Comparison of ENCODE assay signal across 1 cellular context in the genomic region with DNA sequence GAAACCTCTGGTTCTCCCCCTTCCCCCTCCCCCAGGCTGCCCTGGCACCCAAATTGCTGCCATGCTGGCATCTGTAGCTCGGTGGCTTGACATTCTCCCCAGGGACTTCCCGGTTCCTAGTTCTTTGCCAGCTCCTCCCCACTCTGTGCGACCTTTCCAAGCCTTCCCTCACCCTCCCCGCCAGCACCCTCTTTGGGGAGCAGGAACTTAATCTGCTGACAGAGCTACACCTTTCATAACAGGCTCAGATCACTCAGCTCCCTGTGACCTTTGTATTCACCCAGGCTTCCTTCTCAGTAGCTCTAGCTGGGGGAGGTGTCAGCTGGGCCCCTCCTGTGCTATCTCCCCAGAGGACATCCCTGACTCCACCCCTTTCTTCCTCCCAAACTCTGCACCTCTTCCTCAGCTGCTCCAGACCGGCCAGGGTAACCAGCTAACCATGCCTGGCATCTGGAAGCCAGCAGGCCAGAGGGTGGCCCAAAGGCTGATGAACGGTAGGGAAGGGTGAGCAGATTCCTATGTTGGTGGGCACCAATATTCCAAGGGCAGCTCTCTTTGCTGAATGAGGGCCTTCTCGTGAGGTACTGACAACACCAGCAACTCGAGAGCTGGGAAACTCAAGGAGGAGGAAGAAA.
TF ChIP-seq lines count a peak whose summit lies in the region.

No MANE protein-coding gene starts in this region.

TF ChIP-seq in K562, 482 proteins besides CTCF, POLR2A, EP300 and RAD21 (continued from another document and continues in another):
- TF ChIP-seq, protein P1, sequence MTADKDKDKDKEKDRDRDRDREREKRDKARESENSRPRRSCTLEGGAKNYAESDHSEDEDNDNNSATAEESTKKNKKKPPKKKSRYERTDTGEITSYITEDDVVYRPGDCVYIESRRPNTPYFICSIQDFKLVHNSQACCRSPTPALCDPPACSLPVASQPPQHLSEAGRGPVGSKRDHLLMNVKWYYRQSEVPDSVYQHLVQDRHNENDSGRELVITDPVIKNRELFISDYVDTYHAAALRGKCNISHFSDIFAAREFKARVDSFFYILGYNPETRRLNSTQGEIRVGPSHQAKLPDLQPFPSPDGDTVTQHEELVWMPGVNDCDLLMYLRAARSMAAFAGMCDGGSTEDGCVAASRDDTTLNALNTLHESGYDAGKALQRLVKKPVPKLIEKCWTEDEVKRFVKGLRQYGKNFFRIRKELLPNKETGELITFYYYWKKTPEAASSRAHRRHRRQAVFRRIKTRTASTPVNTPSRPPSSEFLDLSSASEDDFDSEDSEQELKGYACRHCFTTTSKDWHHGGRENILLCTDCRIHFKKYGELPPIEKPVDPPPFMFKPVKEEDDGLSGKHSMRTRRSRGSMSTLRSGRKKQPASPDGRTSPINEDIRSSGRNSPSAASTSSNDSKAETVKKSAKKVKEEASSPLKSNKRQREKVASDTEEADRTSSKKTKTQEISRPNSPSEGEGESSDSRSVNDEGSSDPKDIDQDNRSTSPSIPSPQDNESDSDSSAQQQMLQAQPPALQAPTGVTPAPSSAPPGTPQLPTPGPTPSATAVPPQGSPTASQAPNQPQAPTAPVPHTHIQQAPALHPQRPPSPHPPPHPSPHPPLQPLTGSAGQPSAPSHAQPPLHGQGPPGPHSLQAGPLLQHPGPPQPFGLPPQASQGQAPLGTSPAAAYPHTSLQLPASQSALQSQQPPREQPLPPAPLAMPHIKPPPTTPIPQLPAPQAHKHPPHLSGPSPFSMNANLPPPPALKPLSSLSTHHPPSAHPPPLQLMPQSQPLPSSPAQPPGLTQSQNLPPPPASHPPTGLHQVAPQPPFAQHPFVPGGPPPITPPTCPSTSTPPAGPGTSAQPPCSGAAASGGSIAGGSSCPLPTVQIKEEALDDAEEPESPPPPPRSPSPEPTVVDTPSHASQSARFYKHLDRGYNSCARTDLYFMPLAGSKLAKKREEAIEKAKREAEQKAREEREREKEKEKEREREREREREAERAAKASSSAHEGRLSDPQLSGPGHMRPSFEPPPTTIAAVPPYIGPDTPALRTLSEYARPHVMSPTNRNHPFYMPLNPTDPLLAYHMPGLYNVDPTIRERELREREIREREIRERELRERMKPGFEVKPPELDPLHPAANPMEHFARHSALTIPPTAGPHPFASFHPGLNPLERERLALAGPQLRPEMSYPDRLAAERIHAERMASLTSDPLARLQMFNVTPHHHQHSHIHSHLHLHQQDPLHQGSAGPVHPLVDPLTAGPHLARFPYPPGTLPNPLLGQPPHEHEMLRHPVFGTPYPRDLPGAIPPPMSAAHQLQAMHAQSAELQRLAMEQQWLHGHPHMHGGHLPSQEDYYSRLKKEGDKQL (CRISPR knock-in tag; IDR thresholded peaks at IDR 0.05; ENCODE audit: borderline replicate concordance), result no peak
- TF ChIP-seq CBX5 (IDR thresholded peaks at IDR 0.05; ENCODE audit: borderline replicate concordance, low read depth) (no peak), ESRRB (CRISPR knock-in tag; IDR thresholded peaks at IDR 0.05; ENCODE audit: borderline replicate concordance) (no peak), U2AF2 (optimal IDR thresholded peaks at IDR 0.05; ENCODE audit: low read depth, low read length) (no peak), KAT8 (IDR thresholded peaks at IDR 0.05; ENCODE audit: low read depth) (no peak), HINFP (tag; conservative IDR thresholded peaks at IDR 0.05; ENCODE audit: low read depth) (no peak), KAT7 (CRISPR knock-in tag; IDR thresholded peaks at IDR 0.05; ENCODE audit: borderline replicate concordance) (0 out of 2 replicates have a peak, but pooled peaks have one; percentile 12), CCAR2 (IDR thresholded peaks at IDR 0.05; ENCODE audit: low read depth, low read length) (no peak), ZNF436 (CRISPR knock-in tag; IDR thresholded peaks at IDR 0.05) (no peak), DDX20 (tag; IDR thresholded peaks at IDR 0.05; ENCODE audit: low read depth) (no peak), DIDO1 (tag; IDR thresholded peaks at IDR 0.05; ENCODE audit: low read depth) (no peak), SIRT6 (IDR thresholded peaks at IDR 0.05; ENCODE audit: low read depth, low read length) (no peak), ZNF431 (CRISPR knock-in tag; IDR thresholded peaks at IDR 0.05) (no peak), THAP12 (CRISPR knock-in tag; IDR thresholded peaks at IDR 0.05) (no peak), TFE3 (CRISPR knock-in tag; IDR thresholded peaks at IDR 0.05) (no peak), ZNF609 (CRISPR knock-in tag; IDR thresholded peaks at IDR 0.05; ENCODE audit: borderline replicate concordance) (no peak), ZNF217 (CRISPR knock-in tag; IDR thresholded peaks at IDR 0.05) (no peak), ZBTB34 (CRISPR knock-in tag; IDR thresholded peaks at IDR 0.05) (no peak), CEBPZ (IDR thresholded peaks at IDR 0.05; ENCODE audit: borderline replicate concordance, low read depth, low read length) (no peak), ZNF41 (CRISPR knock-in tag; conservative IDR thresholded peaks at IDR 0.05) (no peak)
- TF ChIP-seq, protein P2, sequence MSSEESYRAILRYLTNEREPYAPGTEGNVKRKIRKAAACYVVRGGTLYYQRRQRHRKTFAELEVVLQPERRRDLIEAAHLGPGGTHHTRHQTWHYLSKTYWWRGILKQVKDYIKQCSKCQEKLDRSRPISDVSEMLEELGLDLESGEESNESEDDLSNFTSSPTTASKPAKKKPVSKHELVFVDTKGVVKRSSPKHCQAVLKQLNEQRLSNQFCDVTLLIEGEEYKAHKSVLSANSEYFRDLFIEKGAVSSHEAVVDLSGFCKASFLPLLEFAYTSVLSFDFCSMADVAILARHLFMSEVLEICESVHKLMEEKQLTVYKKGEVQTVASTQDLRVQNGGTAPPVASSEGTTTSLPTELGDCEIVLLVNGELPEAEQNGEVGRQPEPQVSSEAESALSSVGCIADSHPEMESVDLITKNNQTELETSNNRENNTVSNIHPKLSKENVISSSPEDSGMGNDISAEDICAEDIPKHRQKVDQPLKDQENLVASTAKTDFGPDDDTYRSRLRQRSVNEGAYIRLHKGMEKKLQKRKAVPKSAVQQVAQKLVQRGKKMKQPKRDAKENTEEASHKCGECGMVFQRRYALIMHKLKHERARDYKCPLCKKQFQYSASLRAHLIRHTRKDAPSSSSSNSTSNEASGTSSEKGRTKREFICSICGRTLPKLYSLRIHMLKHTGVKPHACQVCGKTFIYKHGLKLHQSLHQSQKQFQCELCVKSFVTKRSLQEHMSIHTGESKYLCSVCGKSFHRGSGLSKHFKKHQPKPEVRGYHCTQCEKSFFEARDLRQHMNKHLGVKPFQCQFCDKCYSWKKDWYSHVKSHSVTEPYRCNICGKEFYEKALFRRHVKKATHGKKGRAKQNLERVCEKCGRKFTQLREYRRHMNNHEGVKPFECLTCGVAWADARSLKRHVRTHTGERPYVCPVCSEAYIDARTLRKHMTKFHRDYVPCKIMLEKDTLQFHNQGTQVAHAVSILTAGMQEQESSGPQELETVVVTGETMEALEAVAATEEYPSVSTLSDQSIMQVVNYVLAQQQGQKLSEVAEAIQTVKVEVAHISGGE (CRISPR knock-in tag; IDR thresholded peaks at IDR 0.05), result no peak
- TF ChIP-seq, protein P3, sequence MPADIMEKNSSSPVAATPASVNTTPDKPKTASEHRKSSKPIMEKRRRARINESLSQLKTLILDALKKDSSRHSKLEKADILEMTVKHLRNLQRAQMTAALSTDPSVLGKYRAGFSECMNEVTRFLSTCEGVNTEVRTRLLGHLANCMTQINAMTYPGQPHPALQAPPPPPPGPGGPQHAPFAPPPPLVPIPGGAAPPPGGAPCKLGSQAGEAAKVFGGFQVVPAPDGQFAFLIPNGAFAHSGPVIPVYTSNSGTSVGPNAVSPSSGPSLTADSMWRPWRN (IDR thresholded peaks at IDR 0.05; ENCODE audit: low read depth), result no peak
